ENCODE assay signal across 8 cellular contexts in genomic region chr18:48781041-48781989, GRCh38.
A peak's percentile ranks its signal among the peaks of the same experiment; 100 is the strongest.
DNase-seq lines count a peak whose midpoint lies in the region; ATAC-seq and TF ChIP-seq lines count a peak whose summit lies in the region.

No MANE protein-coding gene starts in this region.

- ATAC-seq in left colon: peak; percentile 55
- ATAC-seq in activated CD8-positive, alpha-beta T cell treated with anti-CD3 and anti-CD28 coated beads for 36 hours: no peak

- intact Hi-C loops in left colon (cut with DNase I, micrococcal nuclease): no loop called here
- intact Hi-C loops in activated CD8-positive, alpha-beta T cell treated with anti-CD3 and anti-CD28 coated beads for 36 hours (cut with micrococcal nuclease): no loop called here

- H3K4me1 ChIP-seq in HUES6 (ENCODE audit: control insufficient read depth, insufficient read depth, low read length) (peaks cover 35% of the 10 kb centered on the region; the same call in 1 of the 2 replicates), smooth muscle cell (ENCODE audit: low read depth) (peaks cover 55% of the 10 kb centered on the region)

- peak overlapping the region; percentile 69 for H3K4me2 ChIP-seq in smooth muscle cell

- H3K27ac ChIP-seq in HUES6 (ENCODE audit: low read depth, low read length) (no peak overlapping the region; the same call in 1 of the 2 replicates), smooth muscle cell (ENCODE audit: low read depth) (peak overlapping the region; percentile 97)

- TF ChIP-seq CTCF in cardiac fibroblast (IDR thresholded peaks at IDR 0.05; ENCODE audit: low read depth, low read length): no peak
- TF ChIP-seq CTCF in smooth muscle cell (IDR thresholded peaks at IDR 0.05; ENCODE audit: borderline replicate concordance, insufficient read depth, poor library complexity, severe bottlenecking): no peak
- no peak for TF ChIP-seq CTCF in activated CD8-positive, alpha-beta T cell treated with anti-CD3 and anti-CD28 coated beads for 36 hours (IDR thresholded peaks at IDR 0.05)

- no peaks in the 10 kb centered on the region for H3K36me3 ChIP-seq in HUES6 (ENCODE audit: control insufficient read depth, insufficient read depth, low read length)
- no peaks in the 10 kb centered on the region for H3K36me3 ChIP-seq in smooth muscle cell (ENCODE audit: low read depth)

- no peaks in the 10 kb centered on the region for H4K20me1 ChIP-seq in smooth muscle cell (ENCODE audit: low read depth)

- H3K9me3 ChIP-seq in HUES6 (ENCODE audit: control insufficient read depth, insufficient read depth, low read depth, low read length): no peaks in the 10 kb centered on the region
- no peaks in the 10 kb centered on the region for H3K9me3 ChIP-seq in smooth muscle cell (replicated peaks; ENCODE audit: low read depth)

- POLR2A ChIA-PET in activated CD8-positive, alpha-beta T cell treated with anti-CD3 and anti-CD28 coated beads for 36 hours (lab: Charles Lee): interaction anchor here (0.7 to 1.1 kb wide), 2 partner anchors 170 to 171 kb away, joined by 3 read pairs; partner anchors contain the start of gene SMAD7

- H3F3A ChIP-seq in smooth muscle cell (ENCODE audit: low read depth): peaks cover 39% of the 10 kb centered on the region

- WGBS in smooth muscle cell (ENCODE audit: low lambda C conversion rate): 6% methylated on average over 29 of the region's 29 CpGs

- peak overlapping the region; percentile 42 for H3K9ac ChIP-seq in HUES6 (ENCODE audit: low read length)
- H3K9ac ChIP-seq in smooth muscle cell (ENCODE audit: low read depth): peak overlapping the region; percentile 82

- CTCF ChIA-PET in activated CD8-positive, alpha-beta T cell treated with anti-CD3 and anti-CD28 coated beads for 36 hours (lab: Charles Lee): no interaction called here

- peaks cover 20% of the 10 kb centered on the region for H3K4me1 Mint-ChIP-seq in activated CD8-positive, alpha-beta T cell treated with anti-CD3 and anti-CD28 coated beads for 36 hours (ENCODE audit: low read depth)
- H3K4me1 Mint-ChIP-seq in activated T-cell treated with anti-CD3 and anti-CD28 coated beads, Interleukin-2, amount 50 U/mL, for 24 hours (ENCODE audit: low read depth): peaks cover 25% of the 10 kb centered on the region

- peak; percentile 42 to 95 for DNase-seq in cardiac fibroblast (ENCODE audit: low read depth in 2 of 2)
- DNase-seq in left colon: peak; percentile 62 to 64
- peak; percentile 82 for DNase-seq in smooth muscle cell (lab: John Stamatoyannopoulos, UW; ENCODE audit: unreplicated experiment)
- DNase-seq in NCI-H1436 treated with DMSO at 0.1 percent for 48 hours (lab: John Stamatoyannopoulos, UW): no peak
- no peak for DNase-seq in activated CD8-positive, alpha-beta T cell treated with anti-CD3 and anti-CD28 coated beads for 36 hours
- DNase-seq in activated T-cell treated with anti-CD3 and anti-CD28 coated beads, Interleukin-2, amount 50 U/mL, for 24 hours: no peak
- DNase-seq in amniotic stem cell (lab: John Stamatoyannopoulos, UW): no peak

- H3K4me3 ChIP-seq in HUES6 (ENCODE audit: low read depth, low read length) (no peak overlapping the region), cardiac fibroblast (replicated peaks in 1 of 2; ENCODE audit: low read depth in 2 of 2, low read length in 2 of 2) (no peak overlapping the region), smooth muscle cell (peak overlapping the region; percentile 19)

- no peak overlapping the region for H3K4me3 Mint-ChIP-seq in activated CD8-positive, alpha-beta T cell treated with anti-CD3 and anti-CD28 coated beads for 36 hours
- no peak overlapping the region for H3K4me3 Mint-ChIP-seq in activated T-cell treated with anti-CD3 and anti-CD28 coated beads, Interleukin-2, amount 50 U/mL, for 24 hours

- no peaks in the 10 kb centered on the region for H3K9me3 Mint-ChIP-seq in activated CD8-positive, alpha-beta T cell treated with anti-CD3 and anti-CD28 coated beads for 36 hours
- no peaks in the 10 kb centered on the region for H3K9me3 Mint-ChIP-seq in activated T-cell treated with anti-CD3 and anti-CD28 coated beads, Interleukin-2, amount 50 U/mL, for 24 hours

- H3K27ac Mint-ChIP-seq in activated CD8-positive, alpha-beta T cell treated with anti-CD3 and anti-CD28 coated beads for 36 hours: no peak overlapping the region
- no peak overlapping the region for H3K27ac Mint-ChIP-seq in activated T-cell treated with anti-CD3 and anti-CD28 coated beads, Interleukin-2, amount 50 U/mL, for 24 hours

- H3K79me2 ChIP-seq in smooth muscle cell (ENCODE audit: low read depth): peaks cover 23% of the 10 kb centered on the region

- no peaks in the 10 kb centered on the region for H3K36me3 Mint-ChIP-seq in activated CD8-positive, alpha-beta T cell treated with anti-CD3 and anti-CD28 coated beads for 36 hours (ENCODE audit: low read depth)
- no peaks in the 10 kb centered on the region for H3K36me3 Mint-ChIP-seq in activated T-cell treated with anti-CD3 and anti-CD28 coated beads, Interleukin-2, amount 50 U/mL, for 24 hours (ENCODE audit: low read depth)

- H3K27me3 Mint-ChIP-seq in activated CD8-positive, alpha-beta T cell treated with anti-CD3 and anti-CD28 coated beads for 36 hours: no peaks in the 10 kb centered on the region
- no peaks in the 10 kb centered on the region for H3K27me3 Mint-ChIP-seq in activated T-cell treated with anti-CD3 and anti-CD28 coated beads, Interleukin-2, amount 50 U/mL, for 24 hours

- H2AFZ ChIP-seq in smooth muscle cell (ENCODE audit: low read depth): no peak overlapping the region

- H3K27me3 ChIP-seq in HUES6 (ENCODE audit: control insufficient read depth, insufficient read depth, low read length): no peaks in the 10 kb centered on the region
- no peaks in the 10 kb centered on the region for H3K27me3 ChIP-seq in smooth muscle cell (ENCODE audit: low read depth)

Comparison
In these comparisons a context has a peak if more than half of its experiments do, and no peak if none do; other contexts are left out.
1. DNase-seq: peak in cardiac fibroblast (2 of 2), left colon (2 of 2) and smooth muscle cell (single experiment); none in NCI-H1436 treated with DMSO at 0.1 percent for 48 hours (single experiment), activated CD8-positive, alpha-beta T cell treated with anti-CD3 and anti-CD28 coated beads for 36 hours (single experiment), activated T-cell treated with anti-CD3 and anti-CD28 coated beads, Interleukin-2, amount 50 U/mL, for 24 hours (single experiment) and amniotic stem cell (single experiment).